16 cellular contexts compared by ENCODE assay signal in genomic region chr13:109146912-109147624, GRCh38.
DNase-seq lines count a peak whose midpoint lies in the region; ATAC-seq and TF ChIP-seq lines count a peak whose summit lies in the region.
"Had no signal": no experiment of that assay in that cellular context is flagged by ENCODE, and none has a peak within 500 bp of the region (broad histone marks: within the 10 kb centered on the region; RNA-seq: fewer than 3 reads in every experiment).

No MANE protein-coding gene starts in this region.

- POLR2A ChIA-PET in Panc1 (lab: Charles Lee) = no interaction called here

- H3K4me3 ChIP-seq in Panc1 (ENCODE audit: low read depth in 2 of 2, low read length in 2 of 2) = 0 out of 4 replicates have a peak overlapping the region, but pooled peaks have one; percentile 1 to 2
- no peak overlapping the region for H3K4me3 ChIP-seq in epithelial cell of esophagus (ENCODE audit: low read length)
- H3K4me3 ChIP-seq: coronary artery, GM12878, lung, pancreas had no signal

- ATAC-seq in GM18867 (IDR thresholded peaks at IDR 0.05; ENCODE audit: unreplicated experiment) (peak; percentile 39), Panc1 (peak; percentile 92), GM18511 (IDR thresholded peaks at IDR 0.05; ENCODE audit: unreplicated experiment) (no peak)
- ATAC-seq: GM12878, pancreas had no signal

- BruUV-seq in Panc1 (replicated peaks; lab: Mats Ljungman, UMichigan) = no TSS peak

- peaks cover 38% of the 10 kb centered on the region for H3K4me1 ChIP-seq in Panc1 (ENCODE audit: control insufficient read depth, insufficient read depth, low read length)
- H3K4me1 ChIP-seq: pancreas had no signal

- intact Hi-C loops in Panc1 (cut with micrococcal nuclease; ENCODE audit: unreplicated experiment) = loop anchor here (5.0 kb wide), 3 partner anchors 110 to 635 kb away; no protein-coding TSS in a partner anchor

- H3K9me3 ChIP-seq in Panc1 (ENCODE audit: control insufficient read depth, insufficient read depth, low read depth, low read length) = no peaks in the 10 kb centered on the region
- H3K9me3 ChIP-seq: pancreas had no signal

- no peaks in the 10 kb centered on the region for H3K27me3 ChIP-seq in Panc1 (ENCODE audit: control insufficient read depth, insufficient read depth, low read length)
- H3K27me3 ChIP-seq: pancreas had no signal

- TF ChIP-seq CTCF in Panc1 (IDR thresholded peaks at IDR 0.05) = no peak
- TF ChIP-seq CTCF in epithelial cell of esophagus (IDR thresholded peaks at IDR 0.05; ENCODE audit: insufficient read depth, low read depth, low read length, missing control alignments) = no peak

- CTCF ChIA-PET in Panc1 (lab: Charles Lee) = no interaction called here

- in situ Hi-C loops in Panc1 (cut with HindIII; ENCODE audit: low pct_unique_long_range_greater_than_20kb, low sequenced_read_pairs) = no loop called here

- peak overlapping the region; percentile 91 for H3K27ac ChIP-seq in Panc1 (ENCODE audit: low read length)
- H3K27ac ChIP-seq: coronary artery, pancreas had no signal

- H3K36me3 ChIP-seq in Panc1 (ENCODE audit: control insufficient read depth, insufficient read depth, low read length) = no peaks in the 10 kb centered on the region
- H3K36me3 ChIP-seq: pancreas had no signal

- peak; percentile 89 for DNase-seq in Panc1 (ENCODE audit: low read depth, low spot score)
- peak; percentile 95 for DNase-seq in epithelial cell of esophagus (ENCODE audit: low read depth)
- peak; percentile 50 for DNase-seq in renal cortical epithelial cell (ENCODE audit: low read depth)
- DNase-seq in activated CD4-positive, alpha-beta T cell treated with anti-CD3 and anti-CD28 coated beads for 1 hour = no peak
- no peak for DNase-seq in mesenteric fat pad (ENCODE audit: low spot score)
- DNase-seq in OCI-M2 (lab: John Stamatoyannopoulos, UW; ENCODE audit: unreplicated experiment) = no peak
- DNase-seq: activated CD4-positive, alpha-beta T cell treated with anti-CD3 and anti-CD28 coated beads, Interleukin-2, amount 10 ng/mL, durations not matched to agents 24 days and 14 days; Calu3; pancreas; stimulated activated CD4-positive, alpha-beta T cell treated with anti-CD3 and anti-CD28 coated beads, Interleukin-2, amount 100 ng/mL, for 24 hours; stimulated activated naive CD4-positive, alpha-beta T cell treated with Interleukin-2 at 50 U/mL for 16 hours had no signal

Comparison
In these comparisons a context has a peak if more than half of its experiments do, and no peak if none do; other contexts are left out.
1. DNase-seq: peak in Panc1 (single experiment), epithelial cell of esophagus (single experiment) and renal cortical epithelial cell (single experiment); none in activated CD4-positive, alpha-beta T cell treated with anti-CD3 and anti-CD28 coated beads for 1 hour (single experiment), mesenteric fat pad (single experiment) and OCI-M2 (single experiment).